Comparison of ENCODE assay signal across 13 cellular contexts in genomic region chr15:58552505-58553364, GRCh38.
DNase-seq lines count a peak whose midpoint lies in the region; ATAC-seq and TF ChIP-seq lines count a peak whose summit lies in the region.
"Had no signal": no experiment of that assay in that cellular context is flagged by ENCODE, and none has a peak within 500 bp of the region (broad histone marks: within the 10 kb centered on the region; RNA-seq: fewer than 3 reads in every experiment).

No MANE protein-coding gene starts in this region.

- H3K4me1 ChIP-seq in duodenal mucosa (ENCODE audit: control insufficient read depth in 1 of 2, insufficient read depth in 2 of 2, low read length in 2 of 2) (peaks cover 28 to 29% of the 10 kb centered on the region in 2 donors), left lung (peaks cover 0 to 30% of the 10 kb centered on the region in 2 donors), subcutaneous abdominal adipose tissue (ENCODE audit: control insufficient read depth in 5 of 5, insufficient read depth in 5 of 5, low read length in 5 of 5) (peaks cover 0 to 16% (median 14%) of the 10 kb centered on the region in 5 donors)

- H3K36me3 ChIP-seq in MG63 (no peaks in the 10 kb centered on the region), duodenal mucosa (ENCODE audit: control insufficient read depth in 1 of 2, insufficient read depth in 2 of 2, low read length in 2 of 2) (no peaks in the 10 kb centered on the region), left lung (no peaks in the 10 kb centered on the region), subcutaneous abdominal adipose tissue (ENCODE audit: control insufficient read depth in 5 of 5, insufficient read depth in 5 of 5, low read length in 5 of 5) (no peaks in the 10 kb centered on the region)
- H3K36me3 ChIP-seq: thyroid gland had no signal

- intact Hi-C loops in left lung (cut with DNase I) = no loop called here

- ATAC-seq in left lung = no peak
- no peak for ATAC-seq in HG02884 (IDR thresholded peaks at IDR 0.05; ENCODE audit: unreplicated experiment)
- no peak for ATAC-seq in GM19328 (IDR thresholded peaks at IDR 0.05; ENCODE audit: unreplicated experiment)

- H3K27me3 ChIP-seq in MG63 (no peaks in the 10 kb centered on the region), duodenal mucosa (ENCODE audit: control insufficient read depth in 1 of 2, insufficient read depth in 2 of 2, low read length in 2 of 2) (no peaks in the 10 kb centered on the region), left lung (no peaks in the 10 kb centered on the region), subcutaneous abdominal adipose tissue (ENCODE audit: control insufficient read depth in 5 of 5, insufficient read depth in 4 of 5, low read length in 5 of 5) (no peaks in the 10 kb centered on the region)
- H3K27me3 ChIP-seq: thyroid gland had no signal

- TF ChIP-seq CTCF in left lung (IDR thresholded peaks at IDR 0.05) = no peak

- H3K4me3 ChIP-seq in MG63 (no peak overlapping the region), duodenal mucosa (ENCODE audit: low read depth in 1 of 2, low read length in 2 of 2) (peak overlapping the region; percentile 0 to 34), left lung (no peak overlapping the region), subcutaneous abdominal adipose tissue (ENCODE audit: low read depth in 1 of 5, low read length in 5 of 5) (peak overlapping the region; percentile 12 to 59 (median 45))
- H3K4me3 ChIP-seq: thyroid gland had no signal

- H3K9me3 ChIP-seq in MG63 (no peaks in the 10 kb centered on the region), duodenal mucosa (ENCODE audit: control insufficient read depth in 1 of 2, low read length in 2 of 2) (no peaks in the 10 kb centered on the region), left lung (no peaks in the 10 kb centered on the region), subcutaneous abdominal adipose tissue (ENCODE audit: control insufficient read depth in 5 of 5, low read length in 5 of 5) (no peaks in the 10 kb centered on the region)
- H3K9me3 ChIP-seq: thyroid gland had no signal

- no peak overlapping the region for H3K27ac ChIP-seq in duodenal mucosa (ENCODE audit: low read depth, low read length)
- H3K27ac ChIP-seq in left lung = peak overlapping the region; percentile 51 to 75
- H3K27ac ChIP-seq in subcutaneous abdominal adipose tissue (ENCODE audit: low read depth, low read length) = peak overlapping the region; percentile 76
- H3K27ac ChIP-seq: thyroid gland had no signal

- peak; percentile 77 for DNase-seq in MG63
- no peak for DNase-seq in left lung
- DNase-seq in NCI-H345 (lab: John Stamatoyannopoulos, UW) = no peak
- no peak for DNase-seq in HUDEP-2 (lab: John Stamatoyannopoulos, UW; ENCODE audit: unreplicated experiment in 76 of 76)
- DNase-seq: activated CD4-positive, alpha-beta T cell treated with anti-CD3 and anti-CD28 coated beads, Interleukin-2, amount 50 U/mL, for 48 hours; COR-L47; effector CD8-positive, alpha-beta T cell; NCI-H774 had no signal

- H3K9ac ChIP-seq in duodenal mucosa (ENCODE audit: low read depth in 1 of 2, low read length in 2 of 2) (no peak overlapping the region), subcutaneous abdominal adipose tissue (ENCODE audit: low read length in 5 of 5) (peak overlapping the region in 1 of 5 donors; percentile 67)

Comparison
In these comparisons a context has a peak if more than half of its experiments do, and no peak if none do; other contexts are left out.
1. H3K4me3 ChIP-seq: peak in duodenal mucosa (2 of 2) and subcutaneous abdominal adipose tissue (5 of 5); none in MG63 (single experiment) and left lung (0 of 2).